ENCODE assay signal across 1 cellular context in genomic region chr2:70199320-70199864, GRCh38.
TF ChIP-seq lines count a peak whose summit lies in the region.

No MANE protein-coding gene starts in this region.

TF ChIP-seq in HepG2, 621 proteins besides CTCF, POLR2A, EP300 and RAD21:
- TF ChIP-seq FOXA1 (IDR thresholded peaks at IDR 0.05) = no peak
- TF ChIP-seq FOXA1 (CRISPR knock-in tag; IDR thresholded peaks at IDR 0.05) = peak; percentile 68
- 0 out of 2 replicates have a peak, but pooled peaks have one; percentile 46 for TF ChIP-seq ELF3 (CRISPR knock-in tag; IDR thresholded peaks at IDR 0.05)
- peak; percentile 42; the same call in 1 of the 2 replicates for TF ChIP-seq SOX5 (CRISPR knock-in tag; IDR thresholded peaks at IDR 0.05; ENCODE audit: borderline replicate concordance)
- TF ChIP-seq TEAD3 (CRISPR knock-in tag; optimal IDR thresholded peaks at IDR 0.05; ENCODE audit: borderline replicate concordance) = peak; percentile 17
- peak; percentile 56; the same call in 1 of the 2 replicates for TF ChIP-seq FOXA3 (CRISPR knock-in tag; IDR thresholded peaks at IDR 0.05)
- TF ChIP-seq NFIB (CRISPR knock-in tag; IDR thresholded peaks at IDR 0.05; ENCODE audit: borderline replicate concordance) = no peak
- TF ChIP-seq STAG1 (CRISPR knock-in tag; IDR thresholded peaks at IDR 0.05) = peak; percentile 31
- TF ChIP-seq ZFP90 (CRISPR knock-in tag; IDR thresholded peaks at IDR 0.05; ENCODE audit: borderline replicate concordance) = peak; percentile 97; the same call in 1 of the 2 replicates
- peak; percentile 52; the same call in 1 of the 2 replicates for TF ChIP-seq ZNF362 (CRISPR knock-in tag; IDR thresholded peaks at IDR 0.05; ENCODE audit: borderline replicate concordance)
- TF ChIP-seq SOX13 (IDR thresholded peaks at IDR 0.05) = no peak
- TF ChIP-seq SOX13 (CRISPR knock-in tag; conservative IDR thresholded peaks at IDR 0.05 in 1 of 2, IDR thresholded peaks at IDR 0.05 in 1 of 2) = peak in 1 of 2 experiments; percentile 62; a peak in 2 of 4 replicates
- no peak for TF ChIP-seq KIAA2018 (CRISPR knock-in tag; IDR thresholded peaks at IDR 0.05; ENCODE audit: borderline replicate concordance)
- no peak for TF ChIP-seq CHD2 (IDR thresholded peaks at IDR 0.05; ENCODE audit: low read depth, low read length)
